8 cellular contexts compared by ENCODE assay signal in the genomic region with DNA sequence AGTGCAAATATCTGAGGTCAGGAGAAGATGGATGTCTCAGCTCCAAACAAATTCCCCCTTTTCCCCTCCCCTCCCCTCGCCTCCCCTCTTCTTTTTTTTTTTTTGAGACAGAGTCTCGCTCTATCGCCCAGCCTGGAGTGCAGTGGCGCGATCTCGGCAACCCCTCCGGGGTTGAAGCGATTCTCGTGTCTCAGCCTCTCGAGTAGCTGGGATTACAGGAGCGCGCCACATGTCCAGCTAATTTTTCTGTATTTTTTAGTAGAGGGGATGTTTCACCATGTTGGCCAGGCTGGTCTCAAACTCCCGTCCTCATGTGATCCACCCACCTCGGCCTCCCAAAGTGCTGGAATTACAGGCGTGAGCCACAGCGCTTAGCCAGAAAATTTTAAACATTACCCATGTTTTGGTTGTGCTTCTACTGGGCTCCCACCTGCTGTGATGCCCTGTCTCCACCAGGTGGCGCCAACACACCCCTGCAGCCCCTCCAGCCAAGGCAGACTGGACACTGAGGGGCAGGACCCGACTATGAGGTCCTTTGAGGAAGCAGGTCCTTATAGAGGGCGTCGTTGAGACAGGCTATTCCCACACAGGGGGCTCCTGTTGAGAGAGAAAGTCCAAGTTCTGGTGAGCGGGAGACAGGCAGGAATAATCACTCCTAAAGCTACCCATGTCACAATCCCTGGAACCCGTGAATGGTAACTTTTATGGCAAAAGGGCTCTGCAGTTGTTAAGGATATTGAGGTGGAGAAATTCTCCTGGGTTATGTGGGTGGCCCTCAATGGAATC. TPM values are rescaled to one million over a fixed set of nuclear protein-coding genes. Genes with fewer than 3 reads are reported as not detected.
A peak's percentile ranks its signal among the peaks of the same experiment; 100 is the strongest.
DNase-seq lines count a peak whose midpoint lies in the region; ATAC-seq and TF ChIP-seq lines count a peak whose summit lies in the region.

No MANE protein-coding gene starts in this region.

- peaks cover 2 to 32% (median 4%) of the 10 kb centered on the region in 3 donors for H3K27me3 Mint-ChIP-seq in naive B cell

- no peaks in the 10 kb centered on the region for H3K9me3 ChIP-seq in OCI-LY7 (ENCODE audit: low read length)

- ATAC-seq in HG03280 (IDR thresholded peaks at IDR 0.05; ENCODE audit: unreplicated experiment), result peak; percentile 62
- peak; percentile 85 to 88 for ATAC-seq in naive B cell (ENCODE audit: low read depth in 2 of 2)
- peak; percentile 87 for ATAC-seq in stimulated activated effector memory CD8-positive, alpha-beta T cell treated with anti-CD3 and anti-CD28 coated beads, Interleukin-12 subunit alpha, Interleukin-12 subunit beta, amount 100 ng/mL, for 72 hours
- ATAC-seq in HG02642 (IDR thresholded peaks at IDR 0.05; ENCODE audit: poor library complexity, unreplicated experiment), result no peak

- POLR2A ChIA-PET in OCI-LY7 (lab: Charles Lee), result interaction anchor here (0.6 to 1.9 kb wide), 3 partner anchors 9 to 118 kb away, joined by 3 to 10 read pairs (median 4); partner anchors contain the start of gene DMAC2

- BruUV-seq in OCI-LY7 (replicated peaks; lab: Mats Ljungman, UMichigan), result no TSS peak

- H3K79me2 ChIP-seq in OCI-LY7 (ENCODE audit: insufficient read depth, low read depth, low read length), result no peaks in the 10 kb centered on the region

- DNase-seq in DMS114 treated with DMSO at 0.1 percent for 48 hours (lab: John Stamatoyannopoulos, UW; ENCODE audit: unreplicated experiment), result peak; percentile 74
- peak; percentile 71 for DNase-seq in OCI-LY7 (ENCODE audit: low spot score)
- peak; percentile 60 for DNase-seq in activated T-cell treated with anti-CD3 and anti-CD28 coated beads for 24 hours (ENCODE audit: low read depth)
- DNase-seq in erythroblast (lab: John Stamatoyannopoulos, UW), result peak; percentile 61 to 78
- peak; percentile 66 for DNase-seq in naive B cell
- peak; percentile 76 to 89 for DNase-seq in stimulated activated effector memory CD8-positive, alpha-beta T cell treated with anti-CD3 and anti-CD28 coated beads, Interleukin-12 subunit alpha, Interleukin-12 subunit beta, amount 100 ng/mL, for 72 hours (ENCODE audit: low spot score in 2 of 2)

- intact Hi-C loops in OCI-LY7 (cut with micrococcal nuclease; ENCODE audit: unreplicated experiment), result loop anchor here (1.0 to 2.0 kb wide), 6 partner anchors 68 to 148 kb away; no protein-coding TSS in a partner anchor

- peak overlapping the region; percentile 42 for H3K4me3 ChIP-seq in OCI-LY7 (ENCODE audit: low read depth, low read length, poor library complexity, severe bottlenecking)

- peak overlapping the region; percentile 62 for H3K4me2 ChIP-seq in OCI-LY7 (ENCODE audit: low read length)

- H3K4me1 ChIP-seq in OCI-LY7 (ENCODE audit: insufficient read depth, low read length, poor library complexity, severe bottlenecking), result peaks cover 23% of the 10 kb centered on the region

- peak overlapping the region; percentile 86 for H2AFZ ChIP-seq in OCI-LY7 (ENCODE audit: low read length)

- H3K9me2 ChIP-seq in OCI-LY7 (ENCODE audit: insufficient read depth, low read length), result no peaks in the 10 kb centered on the region

- peak; percentile 99 for TF ChIP-seq CTCF in OCI-LY7 (conservative IDR thresholded peaks at IDR 0.05; ENCODE audit: low read length)

- no peaks in the 10 kb centered on the region for H3K36me3 ChIP-seq in OCI-LY7 (ENCODE audit: insufficient read depth, low read length)

- no peak overlapping the region for H3K27ac ChIP-seq in OCI-LY7 (ENCODE audit: low read depth, low read length, poor library complexity, severe bottlenecking)

- H4K20me1 ChIP-seq in OCI-LY7 (ENCODE audit: insufficient read depth, low read length), result no peaks in the 10 kb centered on the region

- H3K36me3 Mint-ChIP-seq in naive B cell, result peaks cover 0 to 3% of the 10 kb centered on the region in 2 donors
- H3K36me3 Mint-ChIP-seq in stimulated activated effector memory CD8-positive, alpha-beta T cell treated with anti-CD3 and anti-CD28 coated beads, Interleukin-12 subunit alpha, Interleukin-12 subunit beta, amount 100 ng/mL, for 72 hours, result peaks cover 5% of the 10 kb centered on the region

- peak overlapping the region; percentile 18 to 91 (median 87) for H3K4me3 Mint-ChIP-seq in naive B cell
- peak overlapping the region; percentile 69 for H3K4me3 Mint-ChIP-seq in stimulated activated effector memory CD8-positive, alpha-beta T cell treated with anti-CD3 and anti-CD28 coated beads, Interleukin-12 subunit alpha, Interleukin-12 subunit beta, amount 100 ng/mL, for 72 hours

- TF ChIP-seq POLR2A in erythroblast (IDR thresholded peaks at IDR 0.05; ENCODE audit: low read length), result no peak

- H3K4me1 Mint-ChIP-seq in naive B cell, result peaks cover 18 to 38% (median 28%) of the 10 kb centered on the region in 3 donors
- peaks cover 10% of the 10 kb centered on the region for H3K4me1 Mint-ChIP-seq in stimulated activated effector memory CD8-positive, alpha-beta T cell treated with anti-CD3 and anti-CD28 coated beads, Interleukin-12 subunit alpha, Interleukin-12 subunit beta, amount 100 ng/mL, for 72 hours

- peak overlapping the region in 3 of 6 donors; percentile 47 to 75 (median 63) for H3K27ac Mint-ChIP-seq in naive B cell
- peak overlapping the region; percentile 68 for H3K27ac Mint-ChIP-seq in stimulated activated effector memory CD8-positive, alpha-beta T cell treated with anti-CD3 and anti-CD28 coated beads, Interleukin-12 subunit alpha, Interleukin-12 subunit beta, amount 100 ng/mL, for 72 hours

- CTCF ChIA-PET in OCI-LY7 (lab: Charles Lee; ENCODE audit: unreplicated experiment), result interaction anchor here (0.9 to 1.9 kb wide), 4 partner anchors 10 to 114 kb away, joined by 3 to 6 read pairs (median 4); partner anchors contain the start of gene DMAC2

- H3K9me3 Mint-ChIP-seq in naive B cell, result no peaks in the 10 kb centered on the region
- H3K9me3 Mint-ChIP-seq in stimulated activated effector memory CD8-positive, alpha-beta T cell treated with anti-CD3 and anti-CD28 coated beads, Interleukin-12 subunit alpha, Interleukin-12 subunit beta, amount 100 ng/mL, for 72 hours, result no peaks in the 10 kb centered on the region

RNA-seq across cellular contexts. Expression of gene ERICH4, which starts 6.3 kb away (rescaled TPM):
- not detected in 2 replicates for total RNA-seq in OCI-LY7 (2014; rRNA removed; shearing (Covaris generic))
- total RNA-seq in OCI-LY7 (2022), result not detected in 2 replicates
- not detected for polyA plus RNA-seq in naive B cell (ENCODE audit: low read depth in 6 of 6)

RNA-seq across cellular contexts. Expression of gene DMAC2, which starts 9.6 kb away (rescaled TPM):
- total RNA-seq in OCI-LY7 (2014; rRNA removed; shearing (Covaris generic)), result 22.4 and 30.6 TPM in 2 replicates
- total RNA-seq in OCI-LY7 (2022), result 40.6 and 41.6 TPM in 2 replicates
- 10 to 100 TPM; 47.0 to 67.1 (median 57.7) TPM for polyA plus RNA-seq in naive B cell (ENCODE audit: low read depth in 6 of 6)

RNA-seq across cellular contexts. Expression of gene B3GNT8, which starts 22.1 kb away (rescaled TPM):
- 0.47 TPM in 1 of 2 replicates, not detected in the other for total RNA-seq in OCI-LY7 (2014; rRNA removed; shearing (Covaris generic))
- 0.40 TPM in 1 of 2 replicates, not detected in the other for total RNA-seq in OCI-LY7 (2022)
- polyA plus RNA-seq in naive B cell (ENCODE audit: low read depth in 6 of 6), result under 1 TPM in 4 of 6 donors, not detected in 2; 0.26 to 0.93 (median 0.35) TPM

RNA-seq across cellular contexts. Expression of gene BCKDHA, which starts 51.7 kb away (rescaled TPM):
- total RNA-seq in OCI-LY7 (2014; rRNA removed; shearing (Covaris generic)), result 34.6 and 66.4 TPM in 2 replicates
- 16.8 and 17.8 TPM in 2 replicates for total RNA-seq in OCI-LY7 (2022)
- 10 to 100 TPM; 50.3 to 79.8 (median 68.0) TPM for polyA plus RNA-seq in naive B cell (ENCODE audit: low read depth in 6 of 6)

RNA-seq across cellular contexts. Expression of gene EXOSC5, which starts 52.1 kb away (rescaled TPM):
- total RNA-seq in OCI-LY7 (2014; rRNA removed; shearing (Covaris generic)), result 48.3 and 55.8 TPM in 2 replicates
- total RNA-seq in OCI-LY7 (2022), result 36.0 and 40.0 TPM in 2 replicates
- 10 to 100 TPM; 48.5 to 74.5 (median 62.6) TPM for polyA plus RNA-seq in naive B cell (ENCODE audit: low read depth in 6 of 6)
